Comparison of ENCODE assay signal across 20 cellular contexts in genomic region chr9:69346596-69347390, GRCh38. TPM values are rescaled to one million over a fixed set of nuclear protein-coding genes. Genes with fewer than 3 reads are reported as not detected.
DNase-seq lines count a peak whose midpoint lies in the region; ATAC-seq and TF ChIP-seq lines count a peak whose summit lies in the region.
"Had no signal": no experiment of that assay in that cellular context is flagged by ENCODE, and none has a peak within 500 bp of the region (broad histone marks: within the 10 kb centered on the region; RNA-seq: fewer than 3 reads in every experiment).

No MANE protein-coding gene starts in this region.

- no peaks in the 10 kb centered on the region for H3K36me3 Mint-ChIP-seq in endothelial cell (ENCODE audit: low read depth, unreplicated experiment)
- H3K36me3 Mint-ChIP-seq: naive thymus-derived CD4-positive, alpha-beta T cell had no signal

- POLR2A ChIA-PET in SK-N-SH (lab: Yijun Ruan, JAX) (no interaction called here), PC-3 (lab: Charles Lee; ENCODE audit: unreplicated experiment) (no interaction called here)

- H3K27ac ChIP-seq in SK-N-SH (ENCODE audit: low read depth in 2 of 2, low read length in 1 of 2) (no peak overlapping the region), PC-3 (ENCODE audit: low read length) (no peak overlapping the region), smooth muscle cell (ENCODE audit: low read depth) (no peak overlapping the region), spleen (no peak overlapping the region)
- H3K27ac ChIP-seq: heart right ventricle, lower lobe of right lung, ovary had no signal

- H4K20me1 ChIP-seq in SK-N-SH (ENCODE audit: insufficient read depth) (no peaks in the 10 kb centered on the region), PC-3 (ENCODE audit: low read length) (no peaks in the 10 kb centered on the region), smooth muscle cell (ENCODE audit: low read depth) (no peaks in the 10 kb centered on the region)

- H3K36me3 ChIP-seq in SK-N-SH (replicated peaks in 1 of 2; ENCODE audit: control insufficient read depth in 1 of 2, insufficient read depth in 2 of 2, low read length in 1 of 2) (no peaks in the 10 kb centered on the region), PC-3 (ENCODE audit: low read depth, low read length) (no peaks in the 10 kb centered on the region), smooth muscle cell (ENCODE audit: low read depth) (no peaks in the 10 kb centered on the region), spleen (no peaks in the 10 kb centered on the region)
- H3K36me3 ChIP-seq: BE2C, heart right ventricle, lower lobe of right lung, ovary had no signal

- no peak overlapping the region for H3K9ac ChIP-seq in SK-N-SH
- no peak overlapping the region for H3K9ac ChIP-seq in PC-3 (ENCODE audit: low read length)
- no peak overlapping the region for H3K9ac ChIP-seq in smooth muscle cell (ENCODE audit: low read depth)

- TF ChIP-seq RAD21 in SK-N-SH (IDR thresholded peaks at IDR 0.05; ENCODE audit: low read length): no peak

- intact Hi-C loops in PC-3 (cut with micrococcal nuclease): no loop called here
- intact Hi-C loops in spleen (cut with DNase I; ENCODE audit: low total_unique reads): no loop called here

- H3K27ac Mint-ChIP-seq in endothelial cell (ENCODE audit: unreplicated experiment): peak overlapping the region; percentile 39
- H3K27ac Mint-ChIP-seq: naive thymus-derived CD4-positive, alpha-beta T cell; T-helper 17 cell had no signal

- H3K27me3 Mint-ChIP-seq in endothelial cell (ENCODE audit: unreplicated experiment): peaks cover 1% of the 10 kb centered on the region

- no peaks in the 10 kb centered on the region for H3K9me3 ChIP-seq in SK-N-SH
- H3K9me3 ChIP-seq in PC-3 (ENCODE audit: low read length): no peaks in the 10 kb centered on the region
- H3K9me3 ChIP-seq in smooth muscle cell (replicated peaks; ENCODE audit: low read depth): no peaks in the 10 kb centered on the region
- no peaks in the 10 kb centered on the region for H3K9me3 ChIP-seq in spleen
- H3K9me3 ChIP-seq: BE2C, heart right ventricle, lower lobe of right lung, ovary had no signal

- no peak for TF ChIP-seq POLR2A in spleen (IDR thresholded peaks at IDR 0.05)

- peak overlapping the region; percentile 68; the same call in 1 of the 2 replicates for H2AFZ ChIP-seq in SK-N-SH (ENCODE audit: low read depth)
- H2AFZ ChIP-seq in PC-3 (ENCODE audit: low read length): no peak overlapping the region
- no peak overlapping the region for H2AFZ ChIP-seq in smooth muscle cell (ENCODE audit: low read depth)

- no peak for DNase-seq in SK-N-SH
- DNase-seq in PC-3: peak; percentile 23
- DNase-seq in endothelial cell (ENCODE audit: low spot score): no peak
- DNase-seq in smooth muscle cell (lab: John Stamatoyannopoulos, UW; ENCODE audit: unreplicated experiment): no peak
- DNase-seq in NCI-H1436 (lab: John Stamatoyannopoulos, UW): no peak
- no peak for DNase-seq in spleen
- DNase-seq: 8988T; activated CD4-positive, alpha-beta T cell treated with anti-CD3 and anti-CD28 coated beads for 1 hour; BE2C; heart right ventricle; lower lobe of right lung; naive thymus-derived CD4-positive, alpha-beta T cell; NCI-H1930; NCI-H446 treated with DMSO at 0.1 percent for 48 hours; ovary; stimulated activated CD4-positive, alpha-beta T cell treated with anti-CD3 and anti-CD28 coated beads, Interleukin-4, amount 100 ng/mL, for 1 hour; T-helper 17 cell had no signal

- 69% methylated on average over 5 of the region's 6 CpGs for WGBS in SK-N-SH (ENCODE audit: low lambda C conversion rate)
- WGBS in smooth muscle cell (ENCODE audit: low lambda C conversion rate): 83% methylated on average over 6 of the region's 6 CpGs
- WGBS in spleen, 5 donors: 82 to 91% (median 90%) methylated on average over 6 of the region's 6 CpGs

- no peak for TF ChIP-seq EP300 in SK-N-SH (IDR thresholded peaks at IDR 0.05; ENCODE audit: borderline replicate concordance in 1 of 2, low read depth in 1 of 2, low read length in 1 of 2)

- H3K4me1 ChIP-seq in SK-N-SH (ENCODE audit: control insufficient read depth in 1 of 2, insufficient read depth in 2 of 2, low read depth in 1 of 2, low read length in 1 of 2): no peaks in the 10 kb centered on the region
- no peaks in the 10 kb centered on the region; the same call in 1 of the 2 replicates for H3K4me1 ChIP-seq in PC-3 (ENCODE audit: insufficient read depth, low read length)
- peaks cover 6% of the 10 kb centered on the region for H3K4me1 ChIP-seq in smooth muscle cell (ENCODE audit: low read depth)
- no peaks in the 10 kb centered on the region for H3K4me1 ChIP-seq in spleen
- H3K4me1 ChIP-seq: BE2C, lower lobe of right lung had no signal

- H3K79me2 ChIP-seq in SK-N-SH (ENCODE audit: insufficient read depth) (no peaks in the 10 kb centered on the region; the same call in 1 of the 2 replicates), PC-3 (ENCODE audit: low read length) (no peaks in the 10 kb centered on the region), smooth muscle cell (ENCODE audit: low read depth) (no peaks in the 10 kb centered on the region)

- CTCF ChIA-PET in SK-N-SH (lab: Yijun Ruan, JAX): interaction anchor here (1.1 to 1.5 kb wide), 2 partner anchors 20 to 75 kb away, joined by 3 read pairs; no protein-coding TSS in a partner anchor
- CTCF ChIA-PET in PC-3 (lab: Charles Lee): no interaction called here

- peaks cover 16% of the 10 kb centered on the region for H3K27me3 ChIP-seq in SK-N-SH (ENCODE audit: insufficient read depth)
- H3K27me3 ChIP-seq in PC-3 (ENCODE audit: low read length): no peaks in the 10 kb centered on the region
- no peaks in the 10 kb centered on the region for H3K27me3 ChIP-seq in smooth muscle cell (ENCODE audit: low read depth)
- no peaks in the 10 kb centered on the region for H3K27me3 ChIP-seq in spleen (replicated peaks in 1 of 7)
- H3K27me3 ChIP-seq: BE2C, heart right ventricle, ovary had no signal

- H3K4me2 ChIP-seq in SK-N-SH: no peak overlapping the region
- no peak overlapping the region for H3K4me2 ChIP-seq in PC-3 (ENCODE audit: low read length)
- H3K4me2 ChIP-seq in smooth muscle cell: peak overlapping the region; percentile 15

- H3F3A ChIP-seq in SK-N-SH (replicated peaks; ENCODE audit: insufficient read depth) (no peaks in the 10 kb centered on the region), PC-3 (ENCODE audit: low read length, unreplicated experiment) (no peaks in the 10 kb centered on the region), smooth muscle cell (ENCODE audit: low read depth) (no peaks in the 10 kb centered on the region)

- H3K4me1 Mint-ChIP-seq in endothelial cell (ENCODE audit: unreplicated experiment): peaks cover 9% of the 10 kb centered on the region
- H3K4me1 Mint-ChIP-seq: naive thymus-derived CD4-positive, alpha-beta T cell; T-helper 17 cell had no signal

- no peaks in the 10 kb centered on the region for H3K9me3 Mint-ChIP-seq in endothelial cell (ENCODE audit: unreplicated experiment)

- TF ChIP-seq CTCF in SK-N-SH (IDR thresholded peaks at IDR 0.05): no peak
- no peak for TF ChIP-seq CTCF in PC-3 (conservative IDR thresholded peaks at IDR 0.05; ENCODE audit: low read depth, low read length)
- no peak for TF ChIP-seq CTCF in endothelial cell (IDR thresholded peaks at IDR 0.05; ENCODE audit: unreplicated experiment)
- no peak for TF ChIP-seq CTCF in smooth muscle cell (IDR thresholded peaks at IDR 0.05; ENCODE audit: borderline replicate concordance, insufficient read depth, poor library complexity, severe bottlenecking)
- TF ChIP-seq CTCF in spleen (IDR thresholded peaks at IDR 0.05 in 8 of 11, conservative IDR thresholded peaks at IDR 0.05 in 3 of 11): no peak

- no TSS peak for BruUV-seq in PC-3 (replicated peaks; lab: Mats Ljungman, UMichigan)

- no peak overlapping the region for H3K4me3 Mint-ChIP-seq in endothelial cell (ENCODE audit: unreplicated experiment)
- H3K4me3 Mint-ChIP-seq: naive thymus-derived CD4-positive, alpha-beta T cell; T-helper 17 cell had no signal

- H3K9me2 ChIP-seq in SK-N-SH: peaks cover 2% of the 10 kb centered on the region; the same call in 1 of the 2 replicates
- H3K9me2 ChIP-seq in PC-3 (replicated peaks; ENCODE audit: low read length): no peaks in the 10 kb centered on the region

- H3K4me3 ChIP-seq in SK-N-SH (ENCODE audit: low read depth in 2 of 2, low read length in 1 of 2): no peak overlapping the region
- no peak overlapping the region for H3K4me3 ChIP-seq in PC-3 (ENCODE audit: low read length)
- no peak overlapping the region for H3K4me3 ChIP-seq in smooth muscle cell
- H3K4me3 ChIP-seq in spleen: no peak overlapping the region
- H3K4me3 ChIP-seq: heart right ventricle, lower lobe of right lung, ovary had no signal

- no peak for ATAC-seq in SK-N-SH treated with all-trans-retinoic acid at 6 μM for 48 hours
- no peak for ATAC-seq in PC-3
- no peak for ATAC-seq in GM19351 (IDR thresholded peaks at IDR 0.05; ENCODE audit: unreplicated experiment)
- ATAC-seq: naive thymus-derived CD4-positive, alpha-beta T cell; T-helper 17 cell had no signal

TF ChIP-seq in SK-N-SH, 30 proteins besides CTCF, POLR2A, EP300 and RAD21:
- TF ChIP-seq MAX (IDR thresholded peaks at IDR 0.05; ENCODE audit: low read depth) (no peak), SIN3A (IDR thresholded peaks at IDR 0.05; ENCODE audit: borderline replicate concordance, low read depth, low read length) (no peak)

TF ChIP-seq in SK-N-SH treated with all-trans-retinoic acid at 6 μM for 48 hours, 23 proteins besides CTCF, POLR2A, EP300 and RAD21 (continues in another document):
- TF ChIP-seq ZC3H10 (CRISPR knock-in tag; IDR thresholded peaks at IDR 0.05): no peak
- TF ChIP-seq PPARA (CRISPR knock-in tag; IDR thresholded peaks at IDR 0.05; ENCODE audit: borderline replicate concordance): no peak
- no peak for TF ChIP-seq GLIS3 (CRISPR knock-in tag; IDR thresholded peaks at IDR 0.05)
- TF ChIP-seq TCF4 (CRISPR knock-in tag; IDR thresholded peaks at IDR 0.05; ENCODE audit: borderline replicate concordance): no peak
- TF ChIP-seq ISL1 (CRISPR knock-in tag; IDR thresholded peaks at IDR 0.05): no peak

RNA-seq across cellular contexts. Expression of gene ENTREP1, which starts 21.8 kb away (rescaled TPM):
- not detected in 2 replicates for polyA plus RNA-seq in SK-N-SH (2012; rRNA removed)
- not detected in 2 replicates for polyA plus RNA-seq in SK-N-SH (2012; cell fraction: cytosol; rRNA removed)
- polyA plus RNA-seq in SK-N-SH (2012; cell fraction: nucleus; rRNA removed): 0.04 and 0.07 TPM in 2 replicates
- total RNA-seq in PC-3 (2014; rRNA removed): 0.36 and 0.46 TPM in 2 replicates
- total RNA-seq in endothelial cell (ENCODE audit: unreplicated experiment): 11.8 TPM
- total RNA-seq in smooth muscle cell: 6.1 and 7.3 TPM in 2 replicates
- polyA plus RNA-seq in smooth muscle cell: 2.4 and 9.8 TPM in 2 replicates
- total RNA-seq in spleen: 1 to 10 TPM in 5 of 7 donors, under 1 TPM in 2; 0.74 to 2.6 (median 1.6) TPM
- polyA plus RNA-seq in spleen: 1 to 10 TPM in 1 of 3 donors, under 1 TPM in 2; 0.61 to 1.2 (median 0.99) TPM
- total RNA-seq: activated CD8-positive, alpha-beta memory T cell treated with anti-CD3 and anti-CD28 coated beads for 36 hours; naive thymus-derived CD4-positive, alpha-beta T cell had no signal
- polyA plus RNA-seq: naive thymus-derived CD4-positive, alpha-beta T cell had no signal
